Comparison of ENCODE assay signal across 10 cellular contexts in the genomic region with DNA sequence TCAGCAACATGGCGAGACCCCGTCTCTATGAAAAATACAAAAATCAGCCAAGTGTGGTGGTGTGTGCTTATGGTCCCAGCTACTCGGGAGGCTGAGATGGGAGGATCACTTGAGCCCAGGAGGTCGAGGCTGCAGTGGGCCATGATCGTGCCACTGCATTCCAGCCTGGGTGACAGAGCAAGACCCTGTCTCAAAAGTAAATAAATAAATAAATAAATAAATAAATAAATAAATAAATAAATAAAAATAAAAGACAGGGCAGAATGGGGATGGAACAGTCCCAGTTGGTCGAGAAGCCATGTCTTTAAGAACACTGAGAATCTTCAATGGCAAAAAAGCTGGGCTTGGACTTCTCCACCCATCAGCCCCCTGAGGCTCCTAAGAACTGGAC. TPM values are rescaled to one million over a fixed set of nuclear protein-coding genes. Genes with fewer than 3 reads are reported as not detected.
A peak's percentile ranks its signal among the peaks of the same experiment; 100 is the strongest.
DNase-seq lines count a peak whose midpoint lies in the region; ATAC-seq, FAIRE-seq and TF ChIP-seq lines count a peak whose summit lies in the region.
"Not testable (repeated sequence)": the region's sequence is repeated elsewhere in the genome, so short reads cannot be mapped to it uniquely, and the experiment has no call there.
"Had no signal": no experiment of that assay in that cellular context is flagged by ENCODE, and none has a peak within 500 bp of the region (broad histone marks: within the 10 kb centered on the region; RNA-seq: fewer than 3 reads in every experiment).

No MANE protein-coding gene starts in this region.

- H3K4me3 ChIP-seq in adipocyte (ENCODE audit: low read length); endothelial cell of umbilical vein (replicated peaks in 1 of 3; ENCODE audit: insufficient read depth in 1 of 3, low read depth in 1 of 3, low read length in 3 of 3); heart left ventricle; mucosa of stomach (ENCODE audit: low read length); stomach; transverse colon: not testable (repeated sequence)

- not testable (repeated sequence) for H2AFZ ChIP-seq in endothelial cell of umbilical vein (ENCODE audit: low read depth, low read length)

- not testable (repeated sequence) for TF ChIP-seq EP300 in stomach (IDR thresholded peaks at IDR 0.05); transverse colon (IDR thresholded peaks at IDR 0.05; ENCODE audit: low read depth)

- not testable (repeated sequence) for H3K4me2 ChIP-seq in endothelial cell of umbilical vein (ENCODE audit: insufficient read depth, low read length)

- H3K27ac ChIP-seq in endothelial cell of umbilical vein (ENCODE audit: insufficient read depth, low read depth, low read length) (peak overlapping the region; percentile 62), heart left ventricle (peak overlapping the region in 11 of 12 donors; percentile 36 to 95 (median 64)), stomach (peak overlapping the region; percentile 9 to 97 (median 85)), transverse colon (peak overlapping the region; percentile 74 to 98 (median 94))

- not testable (repeated sequence) for H3K9me3 Mint-ChIP-seq in Calu3 (ENCODE audit: low read depth, unreplicated experiment); progenitor cell of endocrine pancreas (ENCODE audit: low read depth)

- peak overlapping the region; percentile 60 for H3K27ac Mint-ChIP-seq in Calu3 (ENCODE audit: unreplicated experiment)
- peak overlapping the region; percentile 88 for H3K27ac Mint-ChIP-seq in progenitor cell of endocrine pancreas

- not testable (repeated sequence) for TF ChIP-seq CTCF in Calu3 (IDR thresholded peaks at IDR 0.05; ENCODE audit: unreplicated experiment); endothelial cell of umbilical vein (IDR thresholded peaks at IDR 0.05; ENCODE audit: extremely low read depth in 1 of 2, insufficient read depth in 1 of 2, low read depth in 1 of 2, low read length in 2 of 2); heart left ventricle (IDR thresholded peaks at IDR 0.05); progenitor cell of endocrine pancreas (IDR thresholded peaks at IDR 0.05; ENCODE audit: unreplicated experiment); stomach (IDR thresholded peaks at IDR 0.05); transverse colon (IDR thresholded peaks at IDR 0.05)

- peaks cover 92% of the 10 kb centered on the region for H3K79me2 ChIP-seq in endothelial cell of umbilical vein (ENCODE audit: control insufficient read depth, insufficient read depth, low read length)

- not testable (repeated sequence) for H3K27me3 Mint-ChIP-seq in Calu3 (ENCODE audit: unreplicated experiment); progenitor cell of endocrine pancreas

- H3K4me1 ChIP-seq in adipocyte (ENCODE audit: control insufficient read depth, insufficient read depth, low read length) (peaks cover 77% of the 10 kb centered on the region), endothelial cell of umbilical vein (ENCODE audit: control insufficient read depth, extremely low read depth, insufficient read depth, low read length) (peaks cover 93% of the 10 kb centered on the region), heart left ventricle (peaks cover 22 to 100% (median 97%) of the 10 kb centered on the region in 12 donors), mucosa of stomach (ENCODE audit: control insufficient read depth, insufficient read depth, low read length) (peaks cover 89% of the 10 kb centered on the region), stomach (peaks cover 73 to 100% (median 89%) of the 10 kb centered on the region in 4 donors), transverse colon (peaks cover 55 to 82% (median 70%) of the 10 kb centered on the region in 4 donors)

- H3K9me1 ChIP-seq in endothelial cell of umbilical vein (replicated peaks; ENCODE audit: control insufficient read depth, extremely low read depth, insufficient read depth, low read length), result not testable (repeated sequence)

- ATAC-seq in heart left ventricle, result not testable (repeated sequence)

- not testable (repeated sequence) for DNase-seq in Calu3; adipocyte (ENCODE audit: low read depth); endothelial cell of umbilical vein (ENCODE audit: low read depth, low spot score); heart left ventricle; progenitor cell of endocrine pancreas (ENCODE audit: low spot score, unreplicated experiment); stomach; transverse colon

- not testable (repeated sequence) for H3K4me3 Mint-ChIP-seq in Calu3 (ENCODE audit: low read depth, unreplicated experiment); progenitor cell of endocrine pancreas (ENCODE audit: low read depth)

- not testable (repeated sequence) for BruUV-seq in Calu3 (replicated peaks; lab: Mats Ljungman, UMichigan); endothelial cell of umbilical vein (replicated peaks; lab: Mats Ljungman, UMichigan)

- dilution Hi-C loops in endothelial cell of umbilical vein (cut with MboI; ENCODE audit: extremely low pct_ligation_motif_present, low sequenced_read_pairs), result not testable (repeated sequence)

- FAIRE-seq in endothelial cell of umbilical vein (lab: Jason Lieb, UNC), result not testable (repeated sequence)

- TF ChIP-seq POLR2A in endothelial cell of umbilical vein (IDR thresholded peaks at IDR 0.05; ENCODE audit: low read depth, low read length); heart left ventricle (IDR thresholded peaks at IDR 0.05); stomach (IDR thresholded peaks at IDR 0.05); transverse colon (IDR thresholded peaks at IDR 0.05): not testable (repeated sequence)

- 70 to 92% (median 84%) methylated on average over 6 of the region's 6 CpGs for WGBS in heart left ventricle, 4 donors
- 52 to 75% (median 62%) methylated on average over 6 of the region's 6 CpGs for WGBS in stomach, 5 donors
- WGBS in transverse colon (ENCODE audit: low coverage in 1 of 2), 2 donors, result 79% methylated on average over 3 to 6 of the region's 6 CpGs

- H3K36me3 ChIP-seq in adipocyte (ENCODE audit: control insufficient read depth, insufficient read depth, low read length, severe bottlenecking), result peaks cover 39% of the 10 kb centered on the region
- H3K36me3 ChIP-seq in endothelial cell of umbilical vein (ENCODE audit: control insufficient read depth in 2 of 2, extremely low read depth in 1 of 2, insufficient read depth in 2 of 2, low read length in 2 of 2), result peaks cover 20 to 29% of the 10 kb centered on the region in 2 experiments
- peaks cover 0 to 50% (median 4%) of the 10 kb centered on the region in 9 donors for H3K36me3 ChIP-seq in heart left ventricle
- not testable (repeated sequence) for H3K36me3 ChIP-seq in mucosa of stomach (ENCODE audit: control insufficient read depth, insufficient read depth, low read length); transverse colon
- H3K36me3 ChIP-seq in stomach, result peaks cover 0 to 16% (median 0%) of the 10 kb centered on the region in 4 donors

- intact Hi-C loops in Calu3 (cut with micrococcal nuclease; ENCODE audit: unreplicated experiment); endothelial cell of umbilical vein (cut with micrococcal nuclease); heart left ventricle (cut with DNase I); stomach (cut with DNase I; ENCODE audit: low total_unique reads); transverse colon (cut with DNase I; ENCODE audit: low total_unique reads): not testable (repeated sequence)

- H3K36me3 Mint-ChIP-seq in Calu3 (ENCODE audit: insufficient read depth, unreplicated experiment) (peaks cover 73% of the 10 kb centered on the region), progenitor cell of endocrine pancreas (ENCODE audit: insufficient read depth) (peaks cover 13% of the 10 kb centered on the region)

- POLR2A ChIA-PET in endothelial cell of umbilical vein (lab: Charles Lee), result interaction anchor here (1.2 to 1.6 kb wide), 4 partner anchors 8 to 19 kb away, joined by 3 to 5 read pairs (median 4); no protein-coding TSS in a partner anchor

- H3K9ac ChIP-seq in adipocyte (ENCODE audit: low read length), result peak overlapping the region; percentile 4
- peak overlapping the region; percentile 36 for H3K9ac ChIP-seq in endothelial cell of umbilical vein (replicated peaks; ENCODE audit: extremely low read depth, insufficient read depth, low read length)
- peak overlapping the region; percentile 30 for H3K9ac ChIP-seq in mucosa of stomach (ENCODE audit: low read length)

- CTCF ChIA-PET in Calu3 (lab: Charles Lee), result interaction anchor here (1.0 kb wide), 1 partner anchor 14 kb away, joined by 3 read pairs; no protein-coding TSS in a partner anchor
- CTCF ChIA-PET in endothelial cell of umbilical vein (lab: Charles Lee), result interaction anchor here (0.7 to 1.1 kb wide), 2 partner anchors 41 to 46 kb away, joined by 3 to 5 read pairs; no protein-coding TSS in a partner anchor

- not testable (repeated sequence) for H3K9me3 ChIP-seq in adipocyte (ENCODE audit: control insufficient read depth, low read length); endothelial cell of umbilical vein (replicated peaks; ENCODE audit: control insufficient read depth, insufficient read depth, low read length); heart left ventricle; mucosa of stomach (ENCODE audit: control insufficient read depth, low read length); stomach; transverse colon

- not testable (repeated sequence) for H4K20me1 ChIP-seq in endothelial cell of umbilical vein (replicated peaks; ENCODE audit: control insufficient read depth, extremely low read depth, insufficient read depth, low read length)

- H3K4me1 Mint-ChIP-seq in Calu3 (ENCODE audit: low read depth, unreplicated experiment) (peaks cover 36% of the 10 kb centered on the region), progenitor cell of endocrine pancreas (ENCODE audit: low read depth) (peaks cover 46% of the 10 kb centered on the region)

- H3K27me3 ChIP-seq in adipocyte (replicated peaks; ENCODE audit: control insufficient read depth, insufficient read depth, low read length); endothelial cell of umbilical vein (ENCODE audit: control insufficient read depth in 2 of 2, insufficient read depth in 2 of 2, low read length in 2 of 2); heart left ventricle; mucosa of stomach (ENCODE audit: control insufficient read depth, insufficient read depth, low read length); stomach; transverse colon: not testable (repeated sequence)

- in situ Hi-C loops in transverse colon (cut with MboI; ENCODE audit: low pct_ligation_motif_present in 1 of 4, low pct_unique_long_range_greater_than_20kb in 1 of 4, low sequenced_read_pairs in 3 of 4), result not testable (repeated sequence)

RNA-seq across cellular contexts. Expression of a gene that starts 19.9 kb away (rescaled TPM):
- total RNA-seq in Calu3 (2022) (397 and 398 TPM in 2 replicates), endothelial cell of umbilical vein (3,499 and 3,960 TPM in 2 replicates), heart left ventricle (100 to 1,000 TPM; 202 to 608 (median 304) TPM), progenitor cell of endocrine pancreas (656 and 657 TPM in 2 replicates), stomach (100 to 1,000 TPM in 4 of 5 donors, 10 to 100 TPM in 1; 88.7 to 504 (median 186) TPM), transverse colon (100 to 1,000 TPM; 107 to 343 (median 228) TPM)
- polyA plus RNA-seq in endothelial cell of umbilical vein (734 and 849 TPM in 2 replicates), heart left ventricle (100 to 1,000 TPM; 164 to 315 TPM), stomach (10 to 100 TPM; 21.7 to 98.5 (median 62.1) TPM)
- polyA plus RNA-seq in endothelial cell of umbilical vein (2011; cell fraction: cytosol; rRNA removed), result 751 and 1,165 TPM in 2 replicates
- 1,616 and 1,967 TPM in 2 replicates for polyA plus RNA-seq in endothelial cell of umbilical vein (2011; cell fraction: nucleus; rRNA removed)
- 1,500 and 2,412 TPM in 2 replicates for polyA plus RNA-seq in endothelial cell of umbilical vein (2012)
- polyA minus RNA-seq in endothelial cell of umbilical vein, result 1,494 and 1,598 TPM in 2 replicates
- 16.5 TPM for polyA minus RNA-seq in endothelial cell of umbilical vein (2011; cell fraction: cytosol; rRNA and poly(A)+ RNA removed)
- polyA minus RNA-seq in endothelial cell of umbilical vein (2011; cell fraction: nucleus; rRNA and poly(A)+ RNA removed), result 1,216 and 2,140 TPM in 2 replicates

RNA-seq across cellular contexts. Expression of a gene that starts 59.6 kb away (rescaled TPM):
- not detected in 2 replicates for total RNA-seq in Calu3 (2022)
- 0.48 TPM in 1 of 2 replicates, not detected in the other for total RNA-seq in endothelial cell of umbilical vein
- polyA plus RNA-seq in endothelial cell of umbilical vein, result 0.30 and 0.32 TPM in 2 replicates
- polyA plus RNA-seq in endothelial cell of umbilical vein (2011; cell fraction: cytosol; rRNA removed), result 0.10 and 0.20 TPM in 2 replicates
- polyA plus RNA-seq in endothelial cell of umbilical vein (2011; cell fraction: nucleus; rRNA removed), result 0.25 and 0.29 TPM in 2 replicates
- polyA plus RNA-seq in endothelial cell of umbilical vein (2012), result not detected in 2 replicates
- 0.39 TPM in 1 of 2 replicates, not detected in the other for polyA minus RNA-seq in endothelial cell of umbilical vein
- not detected for polyA minus RNA-seq in endothelial cell of umbilical vein (2011; cell fraction: cytosol; rRNA and poly(A)+ RNA removed)
- 1.5 TPM in 1 of 2 replicates, not detected in the other for polyA minus RNA-seq in endothelial cell of umbilical vein (2011; cell fraction: nucleus; rRNA and poly(A)+ RNA removed)
- total RNA-seq in heart left ventricle, result 1 to 10 TPM in 5 of 9 donors, not detected in 4; 1.2 to 2.6 (median 1.8) TPM
- under 1 TPM in 1 of 2 donors, not detected in 1; 0.24 TPM for polyA plus RNA-seq in heart left ventricle
- 0.58 TPM in 1 of 2 replicates, not detected in the other for total RNA-seq in progenitor cell of endocrine pancreas
- total RNA-seq in stomach, result 10 to 100 TPM in 1 of 5 donors, not detected in 4; 84.3 TPM
- polyA plus RNA-seq in stomach, result 10 to 100 TPM in 2 of 3 donors, 1 to 10 TPM in 1; 6.1 to 37.8 (median 18.6) TPM
- not detected for total RNA-seq in transverse colon
- total RNA-seq: H1 had no signal
- polyA plus RNA-seq: BJ, H1 had no signal
